In genomic region chr2:230912046-230912445, GRCh38 we compare ENCODE assay signal across 24 cellular contexts. TPM values are rescaled to one million over a fixed set of nuclear protein-coding genes. Genes with fewer than 3 reads are reported as not detected.
DNase-seq lines count a peak whose midpoint lies in the region; ATAC-seq and TF ChIP-seq lines count a peak whose summit lies in the region.
"Had no signal": no experiment of that assay in that cellular context is flagged by ENCODE, and none has a peak within 500 bp of the region (broad histone marks: within the 10 kb centered on the region; RNA-seq: fewer than 3 reads in every experiment).

No MANE protein-coding gene starts in this region.

- no peak overlapping the region for H3K4ac ChIP-seq in IMR-90 (ENCODE audit: low read depth, low read length)

- TF ChIP-seq POLR2A in IMR-90 (IDR thresholded peaks at IDR 0.05; ENCODE audit: low read depth, low read length): no peak

- no peak overlapping the region for H4K8ac ChIP-seq in IMR-90 (ENCODE audit: low read depth in 2 of 2, low read length in 2 of 2)

- H3K36me3 ChIP-seq in IMR-90 (ENCODE audit: control insufficient read depth, insufficient read depth, low read length): no peaks in the 10 kb centered on the region
- H3K36me3 ChIP-seq in osteoblast (ENCODE audit: insufficient read depth, low read length): no peaks in the 10 kb centered on the region
- H3K36me3 ChIP-seq: BLaER1 had no signal

- H3K36me3 Mint-ChIP-seq in activated T-cell treated with anti-CD3 and anti-CD28 coated beads, Interleukin-2, amount 50 U/mL, for 4 hours (ENCODE audit: insufficient read depth): peaks cover 22% of the 10 kb centered on the region
- H3K36me3 Mint-ChIP-seq in CD14-positive monocyte (no peaks in the 10 kb centered on the region), nephron progenitor cell (ENCODE audit: low read depth) (no peaks in the 10 kb centered on the region)

- no peak overlapping the region for H4K5ac ChIP-seq in IMR-90 (ENCODE audit: low read depth, low read length)

- no peak overlapping the region for H2BK5ac ChIP-seq in IMR-90 (ENCODE audit: low read depth, low read length, poor library complexity, severe bottlenecking)

- H3K27me3 ChIP-seq in IMR-90 (ENCODE audit: control insufficient read depth, insufficient read depth, low read length): peaks cover 13% of the 10 kb centered on the region; the same call in 1 of the 2 replicates
- H3K27me3 ChIP-seq in osteoblast (ENCODE audit: insufficient read depth, low read length): peaks cover 11% of the 10 kb centered on the region
- H3K27me3 ChIP-seq: BLaER1 had no signal

- intact Hi-C loops in CD14-positive monocyte (cut with micrococcal nuclease) (no loop called here), IMR-90 (cut with micrococcal nuclease) (no loop called here), left colon (cut with DNase I, micrococcal nuclease) (loop anchor here in 1 of 2 donors (10.0 kb wide), 1 partner anchor 67 kb away; no protein-coding TSS in a partner anchor)

- in situ Hi-C loops in IMR-90 (cut with MboI; ENCODE audit: low sequenced_read_pairs): no loop called here

- no peaks in the 10 kb centered on the region for H3K9me3 Mint-ChIP-seq in activated T-cell treated with anti-CD3 and anti-CD28 coated beads, Interleukin-2, amount 50 U/mL, for 4 hours
- H3K9me3 Mint-ChIP-seq in CD14-positive monocyte (peaks cover 0 to 2% (median 0%) of the 10 kb centered on the region in 7 donors), nephron progenitor cell (no peaks in the 10 kb centered on the region)
- H3K9me3 Mint-ChIP-seq: CD4-positive, alpha-beta T cell; IgD-negative memory B cell had no signal

- no peak overlapping the region for H4K91ac ChIP-seq in IMR-90 (ENCODE audit: insufficient read depth, low read depth, low read length)

- H3K27ac ChIP-seq in IMR-90 (ENCODE audit: insufficient read depth, low read length) (no peak overlapping the region), osteoblast (ENCODE audit: low read depth, low read length) (no peak overlapping the region)
- H3K27ac ChIP-seq: BLaER1, KMS-11 had no signal

- H3K9me1 ChIP-seq in IMR-90 (ENCODE audit: insufficient read depth, low read length): peaks cover 14% of the 10 kb centered on the region

- no peak overlapping the region for H3K4me3 Mint-ChIP-seq in activated T-cell treated with anti-CD3 and anti-CD28 coated beads, Interleukin-2, amount 50 U/mL, for 4 hours
- H3K4me3 Mint-ChIP-seq in CD14-positive monocyte: no peak overlapping the region
- H3K4me3 Mint-ChIP-seq in nephron progenitor cell: no peak overlapping the region
- H3K4me3 Mint-ChIP-seq: CD4-positive, alpha-beta T cell; IgD-negative memory B cell had no signal

- H3K4me1 ChIP-seq in IMR-90 (ENCODE audit: control insufficient read depth, insufficient read depth, low read length) (peaks cover 6% of the 10 kb centered on the region), osteoblast (ENCODE audit: insufficient read depth, low read length) (peaks cover 9% of the 10 kb centered on the region)

- H3K9me3 ChIP-seq in IMR-90 (ENCODE audit: control insufficient read depth, insufficient read depth, low read length) (no peaks in the 10 kb centered on the region), osteoblast (ENCODE audit: low read depth, low read length) (no peaks in the 10 kb centered on the region)
- H3K9me3 ChIP-seq: BLaER1 had no signal

- no peak overlapping the region for H2BK15ac ChIP-seq in IMR-90 (ENCODE audit: low read depth, low read length)

- TF ChIP-seq RAD21 in IMR-90 (IDR thresholded peaks at IDR 0.05; ENCODE audit: low read length): no peak

- H3K79me1 ChIP-seq in IMR-90 (ENCODE audit: low read depth in 1 of 2, low read length in 2 of 2): no peaks in the 10 kb centered on the region

- dilution Hi-C loops in IMR-90 (cut with HindIII; ENCODE audit: low sequenced_read_pairs, unreplicated experiment): no loop called here

- no peak overlapping the region for H3K9ac ChIP-seq in IMR-90 (ENCODE audit: low read depth, low read length)
- H3K9ac ChIP-seq: BLaER1, KMS-11 had no signal

- 0% methylated on average over 1 of the region's 5 CpGs; no CpG with 5 or more reads in 1 of the 2 experiments for WGBS in IMR-90 (ENCODE audit: extremely low coverage in 2 of 2, insufficient read length in 1 of 2), 2 experiments

- H2AFZ ChIP-seq in IMR-90 (replicated peaks; ENCODE audit: low read length, poor library complexity): peak overlapping the region; percentile 8
- no peak overlapping the region for H2AFZ ChIP-seq in osteoblast (ENCODE audit: low read length)

- peaks cover 15% of the 10 kb centered on the region for H3K27me3 Mint-ChIP-seq in activated T-cell treated with anti-CD3 and anti-CD28 coated beads, Interleukin-2, amount 50 U/mL, for 4 hours (ENCODE audit: low read depth)
- H3K27me3 Mint-ChIP-seq in CD14-positive monocyte (ENCODE audit: low read depth in 3 of 3): peaks cover 3 to 8% (median 4%) of the 10 kb centered on the region in 3 donors
- peaks cover 4% of the 10 kb centered on the region for H3K27me3 Mint-ChIP-seq in nephron progenitor cell (ENCODE audit: low read depth, poor library complexity)
- H3K27me3 Mint-ChIP-seq: CD4-positive, alpha-beta T cell had no signal

- H2BK120ac ChIP-seq in IMR-90 (ENCODE audit: low read depth, low read length): no peak overlapping the region

- H3K14ac ChIP-seq in IMR-90 (replicated peaks; ENCODE audit: low read depth, low read length): no peak overlapping the region

- no peak overlapping the region for H2BK20ac ChIP-seq in IMR-90 (ENCODE audit: low read depth, low read length)

- CTCF ChIA-PET in IMR-90 (lab: Yijun Ruan, JAX): interaction anchor here (1.5 kb wide), 1 partner anchor 75 kb away, joined by 4 read pairs; no protein-coding TSS in a partner anchor

- H3K4me2 ChIP-seq in IMR-90 (ENCODE audit: low read depth, low read length) (no peak overlapping the region), osteoblast (ENCODE audit: insufficient read depth, low read length) (no peak overlapping the region)
- H3K4me2 ChIP-seq: BLaER1, KMS-11 had no signal

- no peaks in the 10 kb centered on the region for H3K79me2 ChIP-seq in osteoblast (ENCODE audit: insufficient read depth, low read length)

- no peaks in the 10 kb centered on the region for H4K20me1 ChIP-seq in IMR-90 (ENCODE audit: insufficient read depth, low read length)
- no peaks in the 10 kb centered on the region for H4K20me1 ChIP-seq in osteoblast (ENCODE audit: insufficient read depth, low read length)
- H4K20me1 ChIP-seq: BLaER1 had no signal

- no peak overlapping the region for H3K56ac ChIP-seq in IMR-90 (ENCODE audit: extremely low read depth, insufficient read depth, low read length)

- peaks cover 50% of the 10 kb centered on the region for H3K4me1 Mint-ChIP-seq in activated T-cell treated with anti-CD3 and anti-CD28 coated beads, Interleukin-2, amount 50 U/mL, for 4 hours (ENCODE audit: low read depth)
- H3K4me1 Mint-ChIP-seq in CD14-positive monocyte: peaks cover 34% of the 10 kb centered on the region
- peaks cover 71% of the 10 kb centered on the region for H3K4me1 Mint-ChIP-seq in nephron progenitor cell

- H2AK9ac ChIP-seq in IMR-90 (replicated peaks; ENCODE audit: low read depth, low read length, poor library complexity): no peak overlapping the region

- H3K18ac ChIP-seq in IMR-90 (ENCODE audit: low read depth, low read length): no peak overlapping the region

- BruUV-seq in IMR-90 (replicated peaks; lab: Mats Ljungman, UMichigan): no TSS peak

- TF ChIP-seq CTCF in CD14-positive monocyte (IDR thresholded peaks at IDR 0.05) (no peak), IMR-90 (conservative IDR thresholded peaks at IDR 0.05; ENCODE audit: low read depth, low read length) (no peak), osteoblast (IDR thresholded peaks at IDR 0.05; ENCODE audit: extremely low read depth, low read depth, low read length) (no peak), nephron progenitor cell (IDR thresholded peaks at IDR 0.05) (no peak)

- H3K23ac ChIP-seq in IMR-90 (ENCODE audit: low read depth, low read length): no peak overlapping the region

- H3K27ac Mint-ChIP-seq in CD14-positive monocyte (no peak overlapping the region), nephron progenitor cell (no peak overlapping the region)
- H3K27ac Mint-ChIP-seq: CD4-positive, alpha-beta T cell; IgD-negative memory B cell had no signal

- H3K4me3 ChIP-seq in IMR-90 (ENCODE audit: insufficient read depth, low read depth, low read length): no peak overlapping the region
- no peak overlapping the region for H3K4me3 ChIP-seq in osteoblast (ENCODE audit: insufficient read depth, low read length)
- H3K4me3 ChIP-seq: BLaER1 had no signal

- no peak for ATAC-seq in activated T-cell treated with anti-CD3 and anti-CD28 coated beads, Interleukin-2, amount 50 U/mL, for 4 hours
- no peak for ATAC-seq in IMR-90 (ENCODE audit: low read depth)
- ATAC-seq in left colon: no peak
- ATAC-seq: HCT116 had no signal

- peak; percentile 10 to 11 for DNase-seq in activated T-cell treated with anti-CD3 and anti-CD28 coated beads, Interleukin-2, amount 50 U/mL, for 48 hours
- DNase-seq in activated T-cell treated with anti-CD3 and anti-CD28 coated beads, Interleukin-2, amount 50 U/mL, for 4 hours: no peak
- DNase-seq in CD14-positive monocyte (ENCODE audit: low spot score) (peak; percentile 27), IMR-90 (no peak), left colon (peak; percentile 2 to 19), DMS53 (lab: John Stamatoyannopoulos, UW) (no peak), osteoblast (ENCODE audit: insufficient read length, low spot score, missing footprints) (no peak), nephron progenitor cell (no peak)
- DNase-seq: GOT3, MM.1S, NCI-H1417, NCI-H1694 treated with DMSO at 0.1 percent for 48 hours, NCI-H2081, NCI-H2227 treated with DMSO at 0.1 percent for 48 hours, NCI-H526 treated with DMSO at 0.1 percent for 48 hours, SHP77 treated with DMSO at 0.1 percent for 48 hours had no signal

- H2AK5ac ChIP-seq in IMR-90 (ENCODE audit: low read depth, low read length): no peak overlapping the region

- POLR2A ChIA-PET in IMR-90 (lab: Charles Lee; ENCODE audit: unreplicated experiment): no interaction called here

TF ChIP-seq in IMR-90, 13 proteins besides CTCF, POLR2A, EP300 and RAD21 (continues in another document):
- TF ChIP-seq RCOR1 (IDR thresholded peaks at IDR 0.05; ENCODE audit: insufficient replicate concordance, low read length): no peak

RNA-seq across cellular contexts. Expression of gene GPR55, which starts 13.0 kb away (rescaled TPM):
- 1 to 10 TPM; 1.2 to 1.6 (median 1.5) TPM for total RNA-seq in activated T-cell treated with anti-CD3 and anti-CD28 coated beads, Interleukin-2, amount 50 U/mL, for 4 hours
- under 1 TPM in 1 of 2 donors, not detected in 1; 0.11 TPM for polyA plus RNA-seq in CD14-positive monocyte
- total RNA-seq in IMR-90 (2012; rRNA removed): not detected in 2 replicates
- 0.03 TPM in 1 of 2 replicates, not detected in the other for polyA plus RNA-seq in IMR-90 (2012; rRNA removed)
- not detected in 2 replicates for polyA plus RNA-seq in IMR-90 (2012; cell fraction: cytosol; rRNA removed)
- polyA plus RNA-seq in IMR-90 (2012; cell fraction: nucleus; rRNA removed; ENCODE audit: low replicate concordance): 0.02 and 0.05 TPM in 2 replicates
- total RNA-seq in left colon: under 1 TPM; 0.34 TPM
- not detected in 2 replicates for total RNA-seq in osteoblast
- total RNA-seq: Daoy, G401 had no signal
- polyA plus RNA-seq: AG04450 had no signal

RNA-seq across cellular contexts. Expression of gene ITM2C, which starts 47.3 kb away (rescaled TPM):
- 10 to 100 TPM; 17.2 to 29.4 (median 22.1) TPM for total RNA-seq in activated T-cell treated with anti-CD3 and anti-CD28 coated beads, Interleukin-2, amount 50 U/mL, for 4 hours
- polyA plus RNA-seq in CD14-positive monocyte: 1 to 10 TPM; 2.9 to 3.2 TPM
- total RNA-seq in IMR-90 (2012; rRNA removed): 35.8 and 46.8 TPM in 2 replicates
- polyA plus RNA-seq in IMR-90 (2012; rRNA removed): 274 and 275 TPM in 2 replicates
- 429 TPM in 2 replicates for polyA plus RNA-seq in IMR-90 (2012; cell fraction: cytosol; rRNA removed)
- 107 and 149 TPM in 2 replicates for polyA plus RNA-seq in IMR-90 (2012; cell fraction: nucleus; rRNA removed; ENCODE audit: low replicate concordance)
- total RNA-seq in left colon: 1,000 to 10,000 TPM; 2,207 to 2,247 TPM
- 52.2 and 63.7 TPM in 2 replicates for total RNA-seq in osteoblast

Comparison
In these comparisons a context has a peak if more than half of its experiments do, and no peak if none do; other contexts are left out.
1. DNase-seq: peak in activated T-cell treated with anti-CD3 and anti-CD28 coated beads, Interleukin-2, amount 50 U/mL, for 48 hours (2 of 2), CD14-positive monocyte (single experiment) and left colon (2 of 2); none in activated T-cell treated with anti-CD3 and anti-CD28 coated beads, Interleukin-2, amount 50 U/mL, for 4 hours (single experiment), IMR-90 (single experiment), DMS53 (single experiment), osteoblast (single experiment) and nephron progenitor cell (single experiment).
2. RNA of gene ITM2C, which starts 47.3 kb away (total RNA-seq): 2,207 to 2,247 TPM in left colon; 52.2 to 63.7 TPM in osteoblast, 35.8 to 46.8 TPM in IMR-90 and 17.2 to 29.4 TPM in activated T-cell treated with anti-CD3 and anti-CD28 coated beads, Interleukin-2, amount 50 U/mL, for 4 hours; every median in the first group is over 10 times any median in the second.